1 cellular context compared by ENCODE assay signal in genomic region chr2:97995734-97996624, GRCh38.
TF ChIP-seq lines count a peak whose summit lies in the region.

A gene with protein sequence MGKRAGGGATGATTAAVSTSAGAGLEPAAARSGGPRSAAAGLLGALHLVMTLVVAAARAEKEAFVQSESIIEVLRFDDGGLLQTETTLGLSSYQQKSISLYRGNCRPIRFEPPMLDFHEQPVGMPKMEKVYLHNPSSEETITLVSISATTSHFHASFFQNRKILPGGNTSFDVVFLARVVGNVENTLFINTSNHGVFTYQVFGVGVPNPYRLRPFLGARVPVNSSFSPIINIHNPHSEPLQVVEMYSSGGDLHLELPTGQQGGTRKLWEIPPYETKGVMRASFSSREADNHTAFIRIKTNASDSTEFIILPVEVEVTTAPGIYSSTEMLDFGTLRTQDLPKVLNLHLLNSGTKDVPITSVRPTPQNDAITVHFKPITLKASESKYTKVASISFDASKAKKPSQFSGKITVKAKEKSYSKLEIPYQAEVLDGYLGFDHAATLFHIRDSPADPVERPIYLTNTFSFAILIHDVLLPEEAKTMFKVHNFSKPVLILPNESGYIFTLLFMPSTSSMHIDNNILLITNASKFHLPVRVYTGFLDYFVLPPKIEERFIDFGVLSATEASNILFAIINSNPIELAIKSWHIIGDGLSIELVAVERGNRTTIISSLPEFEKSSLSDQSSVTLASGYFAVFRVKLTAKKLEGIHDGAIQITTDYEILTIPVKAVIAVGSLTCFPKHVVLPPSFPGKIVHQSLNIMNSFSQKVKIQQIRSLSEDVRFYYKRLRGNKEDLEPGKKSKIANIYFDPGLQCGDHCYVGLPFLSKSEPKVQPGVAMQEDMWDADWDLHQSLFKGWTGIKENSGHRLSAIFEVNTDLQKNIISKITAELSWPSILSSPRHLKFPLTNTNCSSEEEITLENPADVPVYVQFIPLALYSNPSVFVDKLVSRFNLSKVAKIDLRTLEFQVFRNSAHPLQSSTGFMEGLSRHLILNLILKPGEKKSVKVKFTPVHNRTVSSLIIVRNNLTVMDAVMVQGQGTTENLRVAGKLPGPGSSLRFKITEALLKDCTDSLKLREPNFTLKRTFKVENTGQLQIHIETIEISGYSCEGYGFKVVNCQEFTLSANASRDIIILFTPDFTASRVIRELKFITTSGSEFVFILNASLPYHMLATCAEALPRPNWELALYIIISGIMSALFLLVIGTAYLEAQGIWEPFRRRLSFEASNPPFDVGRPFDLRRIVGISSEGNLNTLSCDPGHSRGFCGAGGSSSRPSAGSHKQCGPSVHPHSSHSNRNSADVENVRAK (N-terminal part only) (minus strand): TSS chr2:97995948. CDS start chr2:97995662, 286 bp downstream.

TF ChIP-seq in HepG2, 621 proteins besides CTCF, POLR2A, EP300 and RAD21 (continued from another document):
- TF ChIP-seq, protein P1, sequence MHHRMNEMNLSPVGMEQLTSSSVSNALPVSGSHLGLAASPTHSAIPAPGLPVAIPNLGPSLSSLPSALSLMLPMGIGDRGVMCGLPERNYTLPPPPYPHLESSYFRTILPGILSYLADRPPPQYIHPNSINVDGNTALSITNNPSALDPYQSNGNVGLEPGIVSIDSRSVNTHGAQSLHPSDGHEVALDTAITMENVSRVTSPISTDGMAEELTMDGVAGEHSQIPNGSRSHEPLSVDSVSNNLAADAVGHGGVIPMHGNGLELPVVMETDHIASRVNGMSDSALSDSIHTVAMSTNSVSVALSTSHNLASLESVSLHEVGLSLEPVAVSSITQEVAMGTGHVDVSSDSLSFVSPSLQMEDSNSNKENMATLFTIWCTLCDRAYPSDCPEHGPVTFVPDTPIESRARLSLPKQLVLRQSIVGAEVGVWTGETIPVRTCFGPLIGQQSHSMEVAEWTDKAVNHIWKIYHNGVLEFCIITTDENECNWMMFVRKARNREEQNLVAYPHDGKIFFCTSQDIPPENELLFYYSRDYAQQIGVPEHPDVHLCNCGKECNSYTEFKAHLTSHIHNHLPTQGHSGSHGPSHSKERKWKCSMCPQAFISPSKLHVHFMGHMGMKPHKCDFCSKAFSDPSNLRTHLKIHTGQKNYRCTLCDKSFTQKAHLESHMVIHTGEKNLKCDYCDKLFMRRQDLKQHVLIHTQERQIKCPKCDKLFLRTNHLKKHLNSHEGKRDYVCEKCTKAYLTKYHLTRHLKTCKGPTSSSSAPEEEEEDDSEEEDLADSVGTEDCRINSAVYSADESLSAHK (CRISPR knock-in tag; IDR thresholded peaks at IDR 0.05; ENCODE audit: borderline replicate concordance), result 0 out of 2 replicates have a peak, but pooled peaks have one; percentile 72
- TF ChIP-seq ZNF282 (IDR thresholded peaks at IDR 0.05; ENCODE audit: partially characterized antibody) (no peak), ZNF672 (CRISPR knock-in tag; IDR thresholded peaks at IDR 0.05) (no peak), YEATS4 (CRISPR knock-in tag; IDR thresholded peaks at IDR 0.05; ENCODE audit: borderline replicate concordance) (peak; percentile 88), NCOA5 (CRISPR knock-in tag; IDR thresholded peaks at IDR 0.05) (no peak), ZNF30 (CRISPR knock-in tag; IDR thresholded peaks at IDR 0.05) (peak; percentile 74; the same call in 1 of the 2 replicates), ZFP1 (CRISPR knock-in tag; IDR thresholded peaks at IDR 0.05) (peak; percentile 54; the same call in 1 of the 2 replicates), ZNF569 (CRISPR knock-in tag; IDR thresholded peaks at IDR 0.05; ENCODE audit: borderline replicate concordance) (0 out of 2 replicates have a peak, but pooled peaks have one; percentile 66), ZNF850 (CRISPR knock-in tag; conservative IDR thresholded peaks at IDR 0.05) (0 out of 2 replicates have a peak, but pooled peaks have one; percentile 27), ZFP37 (CRISPR knock-in tag; IDR thresholded peaks at IDR 0.05; ENCODE audit: borderline replicate concordance) (no peak), CAMTA2 (CRISPR knock-in tag; IDR thresholded peaks at IDR 0.05; ENCODE audit: borderline replicate concordance) (no peak), ZNF136 (CRISPR knock-in tag; IDR thresholded peaks at IDR 0.05; ENCODE audit: low read depth) (peak; percentile 90; the same call in 1 of the 2 replicates), NFE2L1 (CRISPR knock-in tag; IDR thresholded peaks at IDR 0.05; ENCODE audit: borderline replicate concordance) (no peak), SALL1 (CRISPR knock-in tag; IDR thresholded peaks at IDR 0.05) (peak; percentile 86), HHEX (CRISPR knock-in tag; IDR thresholded peaks at IDR 0.05) (peak; percentile 36; the same call in 1 of the 2 replicates), ZNF724P (CRISPR knock-in tag; IDR thresholded peaks at IDR 0.05; ENCODE audit: borderline replicate concordance) (peak; percentile 89), ZNF572 (CRISPR knock-in tag; IDR thresholded peaks at IDR 0.05) (no peak), KMT2A (CRISPR knock-in tag; IDR thresholded peaks at IDR 0.05) (peak; percentile 75), LCORL (IDR thresholded peaks at IDR 0.05) (no peak), LCORL (CRISPR knock-in tag; IDR thresholded peaks at IDR 0.05) (peak; percentile 85), ZSCAN30 (CRISPR knock-in tag; IDR thresholded peaks at IDR 0.05) (no peak), ZNF614 (CRISPR knock-in tag; IDR thresholded peaks at IDR 0.05; ENCODE audit: borderline replicate concordance) (peak; percentile 78; the same call in 1 of the 2 replicates), NFYC (CRISPR knock-in tag; IDR thresholded peaks at IDR 0.05) (peak; percentile 60; the same call in 1 of the 2 replicates), ZNF883 (CRISPR knock-in tag; IDR thresholded peaks at IDR 0.05; ENCODE audit: not compliant biosample characterization) (no peak), KDM5B (CRISPR knock-in tag; IDR thresholded peaks at IDR 0.05; ENCODE audit: borderline replicate concordance) (peak; percentile 85), PAWR (CRISPR knock-in tag; IDR thresholded peaks at IDR 0.05; ENCODE audit: borderline replicate concordance) (peak; percentile 96; the same call in 1 of the 2 replicates), ZNF468 (CRISPR knock-in tag; IDR thresholded peaks at IDR 0.05) (peak; percentile 64; the same call in 1 of the 2 replicates), EED (CRISPR knock-in tag; IDR thresholded peaks at IDR 0.05) (peak; percentile 28)
- TF ChIP-seq, protein P2, sequence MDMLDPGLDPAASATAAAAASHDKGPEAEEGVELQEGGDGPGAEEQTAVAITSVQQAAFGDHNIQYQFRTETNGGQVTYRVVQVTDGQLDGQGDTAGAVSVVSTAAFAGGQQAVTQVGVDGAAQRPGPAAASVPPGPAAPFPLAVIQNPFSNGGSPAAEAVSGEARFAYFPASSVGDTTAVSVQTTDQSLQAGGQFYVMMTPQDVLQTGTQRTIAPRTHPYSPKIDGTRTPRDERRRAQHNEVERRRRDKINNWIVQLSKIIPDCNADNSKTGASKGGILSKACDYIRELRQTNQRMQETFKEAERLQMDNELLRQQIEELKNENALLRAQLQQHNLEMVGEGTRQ (IDR thresholded peaks at IDR 0.05; ENCODE audit: low read depth, low read length), result peak; percentile 95
- TF ChIP-seq, protein P2 (CRISPR knock-in tag; IDR thresholded peaks at IDR 0.05; ENCODE audit: borderline replicate concordance), result peak; percentile 99; the same call in 1 of the 2 replicates
